Comparison of ENCODE assay signal across 8 cellular contexts in the genomic region with DNA sequence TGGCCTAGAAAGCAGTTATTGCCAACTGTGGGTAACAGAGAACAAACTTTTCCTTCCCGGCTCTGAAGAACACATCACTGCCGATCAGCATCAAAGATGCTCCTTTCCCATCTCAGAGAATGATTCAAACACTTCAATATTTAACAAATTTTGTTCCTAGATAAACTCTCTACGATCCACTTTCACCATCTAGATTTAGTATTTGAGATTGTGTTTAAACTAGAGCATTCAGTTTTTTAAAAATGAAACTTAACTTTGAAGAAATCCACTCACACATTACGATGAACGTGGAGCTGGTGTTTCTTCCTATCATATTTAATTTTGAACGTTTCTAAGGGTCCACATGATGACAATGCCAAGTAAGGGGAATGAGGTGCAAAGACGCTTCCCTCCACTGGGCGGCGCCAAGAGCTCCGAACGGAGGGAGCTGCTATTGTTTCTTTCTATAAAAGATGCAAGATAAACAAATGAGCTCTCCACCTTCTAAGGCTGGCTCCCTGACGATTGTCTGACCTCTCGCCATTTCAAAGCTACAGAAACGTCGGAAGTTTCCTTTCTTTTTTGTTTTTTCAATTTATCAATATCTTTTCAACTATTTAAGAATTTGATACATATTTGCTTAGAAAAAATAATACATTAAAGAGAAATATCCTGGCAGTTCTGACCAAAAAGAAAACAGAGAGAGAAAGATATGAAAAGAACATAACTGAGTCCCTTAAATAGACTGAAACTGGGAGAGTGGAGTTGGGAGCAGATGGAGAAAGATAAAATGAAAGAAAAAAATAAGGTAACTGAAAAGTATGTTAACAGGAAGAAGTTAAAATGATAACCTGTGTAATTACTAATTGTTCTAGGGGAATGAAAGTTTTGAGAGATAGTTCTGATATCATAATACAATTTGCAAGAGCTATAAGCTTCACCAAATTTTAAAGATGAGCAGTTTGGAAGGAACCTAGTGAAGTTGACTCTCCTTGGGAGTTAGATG. TPM values are rescaled to one million over a fixed set of nuclear protein-coding genes. Genes with fewer than 3 reads are reported as not detected.
A peak's percentile ranks its signal among the peaks of the same experiment; 100 is the strongest.
DNase-seq lines count a peak whose midpoint lies in the region; ATAC-seq, FAIRE-seq and TF ChIP-seq lines count a peak whose summit lies in the region.

No MANE protein-coding gene starts in this region.

- H3K9ac ChIP-seq in H1 (replicated peaks in 1 of 4; ENCODE audit: extremely low read depth in 1 of 4, low read depth in 3 of 4, low read length in 3 of 4) (no peak overlapping the region), neural cell (ENCODE audit: low read length) (no peak overlapping the region)

- H3K23me2 ChIP-seq in H1 (ENCODE audit: low read depth, low read length) = peaks cover 12% of the 10 kb centered on the region; the same call in 1 of the 2 replicates

- H3K79me2 ChIP-seq in H1 (ENCODE audit: control insufficient read depth in 1 of 2, insufficient read depth in 2 of 2, low read length in 2 of 2) = no peaks in the 10 kb centered on the region
- H3K79me2 ChIP-seq in neural cell (replicated peaks; ENCODE audit: insufficient read depth, low read length) = no peaks in the 10 kb centered on the region

- no peaks in the 10 kb centered on the region for H3K9me2 ChIP-seq in neural cell (ENCODE audit: insufficient read depth, low read length)

- no peak overlapping the region for H3K4ac ChIP-seq in H1 (replicated peaks; ENCODE audit: insufficient read length, low read depth, low read length)

- no peak for TF ChIP-seq POLR2A in H1 (IDR thresholded peaks at IDR 0.05; ENCODE audit: control extremely low read depth in 1 of 2, low read depth in 2 of 2, low read length in 2 of 2)

- peak; percentile 72 for DNase-seq in activated naive CD4-positive, alpha-beta T cell treated with anti-CD3 and anti-CD28 coated beads for 36 hours
- no peak for DNase-seq in activated naive CD4-positive, alpha-beta T cell treated with anti-CD3 and anti-CD28 coated beads, Interleukin-2, amount 50 U/mL, for 16 hours
- peak; percentile 47 to 50 for DNase-seq in NCI-H1930 (lab: John Stamatoyannopoulos, UW)
- peak; percentile 31 for DNase-seq in T1000 (lab: John Stamatoyannopoulos, UW)
- peak in 1 of 2 experiments; percentile 82 for DNase-seq in H1 (ENCODE audit: low read depth in 1 of 2, low spot score in 2 of 2)

- TF ChIP-seq EP300 in H1 (IDR thresholded peaks at IDR 0.05; ENCODE audit: borderline replicate concordance in 1 of 2, low read depth in 2 of 2, low read length in 2 of 2) = no peak
- TF ChIP-seq EP300 in neural cell (conservative IDR thresholded peaks at IDR 0.05; ENCODE audit: poor library complexity, severe bottlenecking) = no peak

- H3K9me3 Mint-ChIP-seq in activated naive CD4-positive, alpha-beta T cell treated with anti-CD3 and anti-CD28 coated beads for 36 hours = no peaks in the 10 kb centered on the region

- ATAC-seq in HG02759 (IDR thresholded peaks at IDR 0.05; ENCODE audit: unreplicated experiment) (peak; percentile 53), HG03469 (IDR thresholded peaks at IDR 0.05; ENCODE audit: unreplicated experiment) (no peak)

- intact Hi-C loops in activated naive CD4-positive, alpha-beta T cell treated with anti-CD3 and anti-CD28 coated beads for 36 hours (cut with micrococcal nuclease) = loop anchor here (1.0 to 5.0 kb wide), 7 partner anchors 15 to 781 kb away; partner anchors contain the start of gene CDC7

- POLR2A ChIA-PET in H1 (lab: Charles Lee; ENCODE audit: partially characterized antibody) = interaction anchor here (1.9 to 2.0 kb wide), 2 partner anchors 8 to 300 kb away, joined by 6 read pairs; partner anchors contain the start of gene ZNF644

- no peaks in the 10 kb centered on the region for H3K79me1 ChIP-seq in H1 (ENCODE audit: low read depth, low read length)

- peaks cover 23 to 44% (median 33%) of the 10 kb centered on the region in 4 experiments for H3K4me1 ChIP-seq in H1 (replicated peaks in 1 of 4; ENCODE audit: control insufficient read depth in 3 of 4, insufficient read depth in 4 of 4, low read length in 3 of 4)

- no peak overlapping the region for H2BK120ac ChIP-seq in H1 (replicated peaks; ENCODE audit: low read depth, low read length)

- H3K36me3 ChIP-seq in H1 (ENCODE audit: control insufficient read depth in 2 of 4, insufficient read depth in 4 of 4, low read length in 3 of 4) (peaks cover 0 to 5% (median 0%) of the 10 kb centered on the region in 4 experiments; a peak in 1 of 8 replicates), neural cell (ENCODE audit: insufficient read depth, low read length) (no peaks in the 10 kb centered on the region)

- H3K9me3 ChIP-seq in H1 (ENCODE audit: insufficient read depth in 2 of 2, low read depth in 1 of 2, low read length in 1 of 2) (no peaks in the 10 kb centered on the region), neural cell (ENCODE audit: low read length) (no peaks in the 10 kb centered on the region)

- no peak overlapping the region for H3K4me3 Mint-ChIP-seq in activated naive CD4-positive, alpha-beta T cell treated with anti-CD3 and anti-CD28 coated beads for 36 hours

- no peak overlapping the region for H4K5ac ChIP-seq in H1 (ENCODE audit: insufficient read length, low read depth, low read length)

- H3K4me3 ChIP-seq in H1 (ENCODE audit: extremely low read depth in 1 of 4, insufficient read depth in 2 of 4, low read depth in 3 of 4, low read length in 4 of 4) = no peak overlapping the region
- H3K4me3 ChIP-seq in neural cell (ENCODE audit: low read length) = no peak overlapping the region

- peak; percentile 92 for FAIRE-seq in H1 (lab: Jason Lieb, UNC)

- TF ChIP-seq CTCF in H1 (IDR thresholded peaks at IDR 0.05; ENCODE audit: control extremely low read depth in 1 of 3, insufficient read depth in 1 of 3, low read depth in 1 of 3, low read length in 3 of 3) (peak; percentile 74 to 88 (median 83)), neural cell (IDR thresholded peaks at IDR 0.05; ENCODE audit: poor library complexity, severe bottlenecking) (peak; percentile 74)

- H3K27ac ChIP-seq in H1 (ENCODE audit: low read depth, low read length) = no peak overlapping the region
- H3K27ac ChIP-seq in neural cell (ENCODE audit: low read length) = no peak overlapping the region

- H2BK15ac ChIP-seq in H1 (ENCODE audit: low read length) = no peak overlapping the region

- no peak overlapping the region for H4K91ac ChIP-seq in H1 (replicated peaks; ENCODE audit: insufficient read length, low read length)

- H3K27me3 Mint-ChIP-seq in activated naive CD4-positive, alpha-beta T cell treated with anti-CD3 and anti-CD28 coated beads for 36 hours (ENCODE audit: low read depth) = peaks cover 83% of the 10 kb centered on the region

- no peak overlapping the region for H2BK5ac ChIP-seq in H1 (ENCODE audit: low read depth, low read length)

- CTCF ChIA-PET in activated naive CD4-positive, alpha-beta T cell treated with anti-CD3 and anti-CD28 coated beads for 36 hours (lab: Charles Lee) = interaction anchor here (0.6 to 2.7 kb wide), 22 partner anchors 8 to 469 kb away, joined by 3 to 13 read pairs (median 3); no protein-coding TSS in a partner anchor
- CTCF ChIA-PET in H1 (lab: Charles Lee; ENCODE audit: partially characterized antibody) = interaction anchor here (0.6 to 12.8 kb wide), 50 partner anchors 8 to 720 kb away, joined by 3 to 139 read pairs (median 4); no protein-coding TSS in a partner anchor

- H3K18ac ChIP-seq in H1 (ENCODE audit: extremely low read depth, low read length) = no peak overlapping the region

- H3K4me1 Mint-ChIP-seq in activated naive CD4-positive, alpha-beta T cell treated with anti-CD3 and anti-CD28 coated beads for 36 hours (ENCODE audit: low read depth) = peaks cover 58% of the 10 kb centered on the region

- H3K27me3 ChIP-seq in H1 (replicated peaks in 1 of 4; ENCODE audit: control insufficient read depth in 3 of 4, extremely low read depth in 1 of 4, insufficient read depth in 3 of 4, low read length in 3 of 4) (peaks cover 89 to 99% (median 96%) of the 10 kb centered on the region in 4 experiments), neural cell (ENCODE audit: insufficient read depth, low read depth, low read length) (peaks cover 98% of the 10 kb centered on the region)

- no peak overlapping the region for H2BK20ac ChIP-seq in H1 (ENCODE audit: low read length)

- TF ChIP-seq RAD21 in H1 (IDR thresholded peaks at IDR 0.05 in 1 of 2, conservative IDR thresholded peaks at IDR 0.05 in 1 of 2; ENCODE audit: low read depth in 2 of 2, low read length in 2 of 2) (peak; percentile 79 to 82), neural cell (conservative IDR thresholded peaks at IDR 0.05) (peak; percentile 68)

- H2AFZ ChIP-seq in H1 (ENCODE audit: low read length) = no peak overlapping the region
- H2AFZ ChIP-seq in neural cell (ENCODE audit: low read depth, low read length) = no peak overlapping the region

- H4K8ac ChIP-seq in H1 (ENCODE audit: extremely low read depth, insufficient read depth, low read length) = no peak overlapping the region

- no peak overlapping the region for H2AK5ac ChIP-seq in H1 (ENCODE audit: low read depth, low read length)

- H3K27ac Mint-ChIP-seq in activated naive CD4-positive, alpha-beta T cell treated with anti-CD3 and anti-CD28 coated beads for 36 hours = no peak overlapping the region

- H3K4me2 ChIP-seq in H1 (ENCODE audit: insufficient read depth in 1 of 2, low read depth in 2 of 2, low read length in 2 of 2) = no peak overlapping the region
- no peak overlapping the region for H3K4me2 ChIP-seq in neural cell (ENCODE audit: low read length)

- no peak overlapping the region for H3K23ac ChIP-seq in H1 (ENCODE audit: insufficient read length)

- no peak overlapping the region for H2BK12ac ChIP-seq in H1 (ENCODE audit: low read depth, low read length)

- no peaks in the 10 kb centered on the region for H3F3A ChIP-seq in neural cell (ENCODE audit: insufficient read depth, low read length, poor library complexity, severe bottlenecking)

- peaks cover 12% of the 10 kb centered on the region for H3K36me3 Mint-ChIP-seq in activated naive CD4-positive, alpha-beta T cell treated with anti-CD3 and anti-CD28 coated beads for 36 hours (ENCODE audit: low read depth)

- H3K14ac ChIP-seq in H1 (ENCODE audit: insufficient read length) = no peak overlapping the region

- no peak overlapping the region for H3K56ac ChIP-seq in H1 (replicated peaks; ENCODE audit: insufficient read length, low read depth, low read length)

- peaks cover 4 to 22% of the 10 kb centered on the region in 2 experiments for H4K20me1 ChIP-seq in H1 (replicated peaks in 1 of 2; ENCODE audit: control insufficient read depth in 1 of 2, insufficient read depth in 2 of 2, low read length in 2 of 2)
- H4K20me1 ChIP-seq in neural cell (ENCODE audit: insufficient read depth) = no peaks in the 10 kb centered on the region

- WGBS in H1 (ENCODE audit: extremely low coverage in 1 of 2, insufficient coverage in 1 of 2, insufficient read length in 1 of 2, insufficient replicate concordance in 2 of 2, low coverage in 1 of 2, low lambda C conversion rate in 2 of 2, missing lambda C conversion rate in 1 of 2), 2 experiments = 9% methylated on average over 15 of the region's 15 CpGs; no CpG with 5 or more reads in 1 of the 2 experiments

RNA-seq across cellular contexts. Expression of gene BARHL2, which starts 4.4 kb away (rescaled TPM):
- not detected for total RNA-seq in activated naive CD4-positive, alpha-beta T cell treated with anti-CD3 and anti-CD28 coated beads for 36 hours
- total RNA-seq in H1 (2021; fragmentation: NEBNext Ultra II Directional; extraction: Animal tissue kit (Norgen Biotek cat#: 25700)) = 0.15 TPM in 2 replicates
- polyA plus RNA-seq in H1 (2011; rRNA removed) = not detected in 2 replicates
- not detected for polyA plus RNA-seq in H1 (2011; cell fraction: cytosol; rRNA removed)
- polyA plus RNA-seq in H1 (2011; cell fraction: nucleus; rRNA removed) = not detected
- not detected in 4 replicates for polyA plus RNA-seq in H1 (2012, experiment 1 of 2)
- not detected for polyA plus RNA-seq in H1 (2012, experiment 2 of 2)
- 0.02 TPM for polyA plus RNA-seq in H1 (2013, experiment 1 of 2)
- polyA plus RNA-seq in H1 (2013, experiment 2 of 2) = 0.04 TPM
- not detected in 2 replicates for polyA minus RNA-seq in H1 (2011; rRNA and poly(A)+ RNA removed)
- not detected for polyA minus RNA-seq in H1 (2011; cell fraction: cytosol; rRNA and poly(A)+ RNA removed)
- polyA minus RNA-seq in H1 (2011; cell fraction: nucleus; rRNA and poly(A)+ RNA removed) = not detected
- not detected in 2 replicates for polyA plus RNA-seq in neural cell
- polyA minus RNA-seq in neural cell = 0.46 TPM in 1 of 2 replicates, not detected in the other
